Comparison of ENCODE assay signal across 1 cellular context in the genomic region with DNA sequence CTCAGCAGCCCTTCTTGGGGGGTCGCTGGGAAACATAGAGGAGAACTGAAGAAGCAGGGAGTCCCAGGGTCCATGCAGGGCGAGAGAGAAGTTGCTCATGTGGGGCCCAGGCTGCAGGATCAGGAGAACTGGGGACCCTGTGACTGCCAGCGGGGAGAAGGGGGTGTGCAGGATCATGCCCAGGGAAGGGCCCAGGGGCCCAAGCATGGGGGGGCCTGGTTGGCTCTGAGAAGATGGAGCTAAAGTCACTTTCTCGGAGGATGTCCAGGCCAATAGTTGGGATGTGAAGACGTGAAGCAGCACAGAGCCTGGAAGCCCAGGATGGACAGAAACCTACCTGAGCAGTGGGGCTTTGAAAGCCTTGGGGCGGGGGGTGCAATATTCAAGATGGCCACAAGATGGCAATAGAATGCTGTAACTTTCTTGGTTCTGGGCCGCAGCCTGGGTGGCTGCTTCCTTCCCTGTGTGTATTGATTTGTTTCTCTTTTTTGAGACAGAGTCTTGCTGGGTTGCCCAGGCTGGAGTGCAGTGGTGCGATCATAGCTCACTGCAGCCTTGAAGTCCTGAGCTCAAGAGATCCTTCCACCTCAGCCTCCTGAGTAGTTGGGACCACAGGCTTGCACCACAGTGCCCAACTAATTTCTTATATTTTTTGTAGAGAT.
TF ChIP-seq lines count a peak whose summit lies in the region.

No MANE protein-coding gene starts in this region.

TF ChIP-seq in K562, 482 proteins besides CTCF, POLR2A, EP300 and RAD21 (continued from another document):
- TF ChIP-seq, protein P1, sequence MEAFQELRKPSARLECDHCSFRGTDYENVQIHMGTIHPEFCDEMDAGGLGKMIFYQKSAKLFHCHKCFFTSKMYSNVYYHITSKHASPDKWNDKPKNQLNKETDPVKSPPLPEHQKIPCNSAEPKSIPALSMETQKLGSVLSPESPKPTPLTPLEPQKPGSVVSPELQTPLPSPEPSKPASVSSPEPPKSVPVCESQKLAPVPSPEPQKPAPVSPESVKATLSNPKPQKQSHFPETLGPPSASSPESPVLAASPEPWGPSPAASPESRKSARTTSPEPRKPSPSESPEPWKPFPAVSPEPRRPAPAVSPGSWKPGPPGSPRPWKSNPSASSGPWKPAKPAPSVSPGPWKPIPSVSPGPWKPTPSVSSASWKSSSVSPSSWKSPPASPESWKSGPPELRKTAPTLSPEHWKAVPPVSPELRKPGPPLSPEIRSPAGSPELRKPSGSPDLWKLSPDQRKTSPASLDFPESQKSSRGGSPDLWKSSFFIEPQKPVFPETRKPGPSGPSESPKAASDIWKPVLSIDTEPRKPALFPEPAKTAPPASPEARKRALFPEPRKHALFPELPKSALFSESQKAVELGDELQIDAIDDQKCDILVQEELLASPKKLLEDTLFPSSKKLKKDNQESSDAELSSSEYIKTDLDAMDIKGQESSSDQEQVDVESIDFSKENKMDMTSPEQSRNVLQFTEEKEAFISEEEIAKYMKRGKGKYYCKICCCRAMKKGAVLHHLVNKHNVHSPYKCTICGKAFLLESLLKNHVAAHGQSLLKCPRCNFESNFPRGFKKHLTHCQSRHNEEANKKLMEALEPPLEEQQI (IDR thresholded peaks at IDR 0.05) = no peak
- TF ChIP-seq SMC3 (conservative IDR thresholded peaks at IDR 0.05; ENCODE audit: insufficient read depth, low read depth, low read length) (peak; percentile 70), SP1 (CRISPR knock-in tag; IDR thresholded peaks at IDR 0.05) (no peak), ARID1B (IDR thresholded peaks at IDR 0.05) (no peak), NELFE (IDR thresholded peaks at IDR 0.05; ENCODE audit: insufficient read depth, insufficient read length) (no peak), STAG1 (CRISPR knock-in tag; IDR thresholded peaks at IDR 0.05; ENCODE audit: borderline replicate concordance) (peak; percentile 90), KHSRP (IDR thresholded peaks at IDR 0.05) (no peak), TCF7L2 (IDR thresholded peaks at IDR 0.05; ENCODE audit: low read depth, low read length) (no peak), PRDM10 (IDR thresholded peaks at IDR 0.05; ENCODE audit: partially characterized antibody) (peak; percentile 23), ZNF668 (CRISPR knock-in tag; IDR thresholded peaks at IDR 0.05) (no peak), CREM (IDR thresholded peaks at IDR 0.05; ENCODE audit: low read depth) (no peak), DEAF1 (CRISPR knock-in tag; IDR thresholded peaks at IDR 0.05) (peak; percentile 77), RBM14 (IDR thresholded peaks at IDR 0.05; ENCODE audit: borderline replicate concordance, insufficient read depth, low read depth, low read length) (no peak), NCOA4 (IDR thresholded peaks at IDR 0.05; ENCODE audit: partially characterized antibody) (no peak), TCF7 (IDR thresholded peaks at IDR 0.05; ENCODE audit: borderline replicate concordance) (no peak), ZFP36 (IDR thresholded peaks at IDR 0.05; ENCODE audit: low read depth, low read length, partially characterized antibody) (peak; percentile 29), KDM2B (CRISPR knock-in tag; IDR thresholded peaks at IDR 0.05) (no peak), DACH1 (IDR thresholded peaks at IDR 0.05; ENCODE audit: partially characterized antibody) (no peak), RCOR1 (IDR thresholded peaks at IDR 0.05; ENCODE audit: borderline replicate concordance in 1 of 2, low read depth in 2 of 2, low read length in 2 of 2) (0 out of 4 replicates have a peak, but pooled peaks of 1 of the 2 experiments have one; percentile 19), VEZF1 (CRISPR knock-in tag; IDR thresholded peaks at IDR 0.05) (peak; percentile 48), RB1 (IDR thresholded peaks at IDR 0.05; ENCODE audit: low read depth) (0 out of 2 replicates have a peak, but pooled peaks have one; percentile 18), SPI1 (IDR thresholded peaks at IDR 0.05; ENCODE audit: borderline replicate concordance, low read depth, low read length) (no peak), CC2D1A (IDR thresholded peaks at IDR 0.05) (0 out of 2 replicates have a peak, but pooled peaks have one; percentile 29)
- TF ChIP-seq, protein P2, sequence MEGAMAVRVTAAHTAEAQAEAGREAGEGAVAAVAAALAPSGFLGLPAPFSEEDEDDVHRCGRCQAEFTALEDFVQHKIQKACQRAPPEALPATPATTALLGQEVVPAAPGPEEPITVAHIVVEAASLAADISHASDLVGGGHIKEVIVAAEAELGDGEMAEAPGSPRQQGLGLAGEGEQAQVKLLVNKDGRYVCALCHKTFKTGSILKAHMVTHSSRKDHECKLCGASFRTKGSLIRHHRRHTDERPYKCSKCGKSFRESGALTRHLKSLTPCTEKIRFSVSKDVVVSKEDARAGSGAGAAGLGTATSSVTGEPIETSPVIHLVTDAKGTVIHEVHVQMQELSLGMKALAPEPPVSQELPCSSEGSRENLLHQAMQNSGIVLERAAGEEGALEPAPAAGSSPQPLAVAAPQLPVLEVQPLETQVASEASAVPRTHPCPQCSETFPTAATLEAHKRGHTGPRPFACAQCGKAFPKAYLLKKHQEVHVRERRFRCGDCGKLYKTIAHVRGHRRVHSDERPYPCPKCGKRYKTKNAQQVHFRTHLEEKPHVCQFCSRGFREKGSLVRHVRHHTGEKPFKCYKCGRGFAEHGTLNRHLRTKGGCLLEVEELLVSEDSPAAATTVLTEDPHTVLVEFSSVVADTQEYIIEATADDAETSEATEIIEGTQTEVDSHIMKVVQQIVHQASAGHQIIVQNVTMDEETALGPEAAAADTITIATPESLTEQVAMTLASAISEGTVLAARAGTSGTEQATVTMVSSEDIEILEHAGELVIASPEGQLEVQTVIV (CRISPR knock-in tag; IDR thresholded peaks at IDR 0.05; ENCODE audit: borderline replicate concordance) = no peak
- TF ChIP-seq, protein P3, sequence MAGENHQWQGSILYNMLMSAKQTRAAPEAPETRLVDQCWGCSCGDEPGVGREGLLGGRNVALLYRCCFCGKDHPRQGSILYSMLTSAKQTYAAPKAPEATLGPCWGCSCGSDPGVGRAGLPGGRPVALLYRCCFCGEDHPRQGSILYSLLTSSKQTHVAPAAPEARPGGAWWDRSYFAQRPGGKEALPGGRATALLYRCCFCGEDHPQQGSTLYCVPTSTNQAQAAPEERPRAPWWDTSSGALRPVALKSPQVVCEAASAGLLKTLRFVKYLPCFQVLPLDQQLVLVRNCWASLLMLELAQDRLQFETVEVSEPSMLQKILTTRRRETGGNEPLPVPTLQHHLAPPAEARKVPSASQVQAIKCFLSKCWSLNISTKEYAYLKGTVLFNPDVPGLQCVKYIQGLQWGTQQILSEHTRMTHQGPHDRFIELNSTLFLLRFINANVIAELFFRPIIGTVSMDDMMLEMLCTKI (IDR thresholded peaks at IDR 0.05; ENCODE audit: partially characterized antibody) = no peak
- TF ChIP-seq, protein P4, sequence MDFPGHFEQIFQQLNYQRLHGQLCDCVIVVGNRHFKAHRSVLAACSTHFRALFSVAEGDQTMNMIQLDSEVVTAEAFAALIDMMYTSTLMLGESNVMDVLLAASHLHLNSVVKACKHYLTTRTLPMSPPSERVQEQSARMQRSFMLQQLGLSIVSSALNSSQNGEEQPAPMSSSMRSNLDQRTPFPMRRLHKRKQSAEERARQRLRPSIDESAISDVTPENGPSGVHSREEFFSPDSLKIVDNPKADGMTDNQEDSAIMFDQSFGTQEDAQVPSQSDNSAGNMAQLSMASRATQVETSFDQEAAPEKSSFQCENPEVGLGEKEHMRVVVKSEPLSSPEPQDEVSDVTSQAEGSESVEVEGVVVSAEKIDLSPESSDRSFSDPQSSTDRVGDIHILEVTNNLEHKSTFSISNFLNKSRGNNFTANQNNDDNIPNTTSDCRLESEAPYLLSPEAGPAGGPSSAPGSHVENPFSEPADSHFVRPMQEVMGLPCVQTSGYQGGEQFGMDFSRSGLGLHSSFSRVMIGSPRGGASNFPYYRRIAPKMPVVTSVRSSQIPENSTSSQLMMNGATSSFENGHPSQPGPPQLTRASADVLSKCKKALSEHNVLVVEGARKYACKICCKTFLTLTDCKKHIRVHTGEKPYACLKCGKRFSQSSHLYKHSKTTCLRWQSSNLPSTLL (IDR thresholded peaks at IDR 0.05) = no peak
